ENCODE assay signal across 1 cellular context in the genomic region with DNA sequence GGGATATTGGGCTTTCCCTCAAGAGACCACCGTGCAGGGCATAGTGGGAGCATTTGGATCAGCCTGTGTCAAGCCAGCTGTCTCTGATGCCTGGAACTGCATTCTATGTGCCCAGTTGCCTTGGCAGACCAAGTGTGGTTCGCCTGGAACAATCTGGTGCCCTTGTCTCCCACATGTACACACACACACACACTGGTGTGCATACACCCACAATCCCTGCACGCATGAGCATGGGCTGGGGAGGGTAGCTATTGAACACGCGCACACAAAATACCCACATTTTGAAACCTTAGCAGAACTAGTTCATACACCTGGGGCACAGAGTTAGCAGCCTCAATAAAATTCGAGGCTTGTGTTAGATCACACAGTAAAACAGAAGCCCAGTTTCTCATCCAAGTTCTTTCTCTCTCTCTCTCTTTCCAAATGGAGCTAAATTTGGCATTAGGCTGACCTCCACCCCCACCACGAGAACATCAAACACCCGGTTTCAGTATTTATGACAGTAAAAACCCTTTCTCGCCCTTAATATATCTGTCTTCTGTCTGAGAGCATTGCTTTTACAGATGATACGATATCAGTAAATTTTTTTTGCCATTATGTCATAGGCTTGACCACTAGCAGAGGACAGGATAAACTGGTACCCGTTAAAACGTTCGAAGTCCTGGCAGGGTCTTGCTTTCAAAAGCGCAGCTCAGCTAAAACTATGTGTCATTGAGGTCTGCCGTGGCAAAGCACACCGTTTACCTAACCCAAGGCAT.
TF ChIP-seq lines count a peak whose summit lies in the region.

No MANE protein-coding gene starts in this region.

TF ChIP-seq in IMR-90, 13 proteins besides CTCF, POLR2A, EP300 and RAD21:
- no peak for TF ChIP-seq SMC3 (IDR thresholded peaks at IDR 0.05; ENCODE audit: low read depth, low read length)
- TF ChIP-seq FOS (IDR thresholded peaks at IDR 0.05; ENCODE audit: low read depth, low read length) = no peak
- no peak for TF ChIP-seq CHD1 (IDR thresholded peaks at IDR 0.05; ENCODE audit: low read depth, low read length)
- TF ChIP-seq RFX5 (IDR thresholded peaks at IDR 0.05; ENCODE audit: low read depth, low read length) = no peak
- no peak for TF ChIP-seq MAFK (IDR thresholded peaks at IDR 0.05; ENCODE audit: low read depth, low read length)
- TF ChIP-seq BHLHE40 (IDR thresholded peaks at IDR 0.05; ENCODE audit: low read depth, low read length) = no peak
- no peak for TF ChIP-seq MAZ (IDR thresholded peaks at IDR 0.05; ENCODE audit: borderline replicate concordance, low read depth, low read length)
- no peak for TF ChIP-seq NFE2L2 (IDR thresholded peaks at IDR 0.05; ENCODE audit: low read depth, low read length)
- no peak for TF ChIP-seq MXI1 (IDR thresholded peaks at IDR 0.05; ENCODE audit: borderline replicate concordance, low read depth, low read length)
- TF ChIP-seq ELK1 (IDR thresholded peaks at IDR 0.05; ENCODE audit: borderline replicate concordance, low read depth, low read length) = no peak
- TF ChIP-seq CEBPB (IDR thresholded peaks at IDR 0.05; ENCODE audit: low read depth, low read length) = no peak
- no peak for TF ChIP-seq RCOR1 (IDR thresholded peaks at IDR 0.05; ENCODE audit: insufficient replicate concordance, low read length)
- TF ChIP-seq, protein P1, sequence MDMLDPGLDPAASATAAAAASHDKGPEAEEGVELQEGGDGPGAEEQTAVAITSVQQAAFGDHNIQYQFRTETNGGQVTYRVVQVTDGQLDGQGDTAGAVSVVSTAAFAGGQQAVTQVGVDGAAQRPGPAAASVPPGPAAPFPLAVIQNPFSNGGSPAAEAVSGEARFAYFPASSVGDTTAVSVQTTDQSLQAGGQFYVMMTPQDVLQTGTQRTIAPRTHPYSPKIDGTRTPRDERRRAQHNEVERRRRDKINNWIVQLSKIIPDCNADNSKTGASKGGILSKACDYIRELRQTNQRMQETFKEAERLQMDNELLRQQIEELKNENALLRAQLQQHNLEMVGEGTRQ (IDR thresholded peaks at IDR 0.05; ENCODE audit: low read depth, low read length) = no peak
